9 cellular contexts compared by ENCODE assay signal in the genomic region with DNA sequence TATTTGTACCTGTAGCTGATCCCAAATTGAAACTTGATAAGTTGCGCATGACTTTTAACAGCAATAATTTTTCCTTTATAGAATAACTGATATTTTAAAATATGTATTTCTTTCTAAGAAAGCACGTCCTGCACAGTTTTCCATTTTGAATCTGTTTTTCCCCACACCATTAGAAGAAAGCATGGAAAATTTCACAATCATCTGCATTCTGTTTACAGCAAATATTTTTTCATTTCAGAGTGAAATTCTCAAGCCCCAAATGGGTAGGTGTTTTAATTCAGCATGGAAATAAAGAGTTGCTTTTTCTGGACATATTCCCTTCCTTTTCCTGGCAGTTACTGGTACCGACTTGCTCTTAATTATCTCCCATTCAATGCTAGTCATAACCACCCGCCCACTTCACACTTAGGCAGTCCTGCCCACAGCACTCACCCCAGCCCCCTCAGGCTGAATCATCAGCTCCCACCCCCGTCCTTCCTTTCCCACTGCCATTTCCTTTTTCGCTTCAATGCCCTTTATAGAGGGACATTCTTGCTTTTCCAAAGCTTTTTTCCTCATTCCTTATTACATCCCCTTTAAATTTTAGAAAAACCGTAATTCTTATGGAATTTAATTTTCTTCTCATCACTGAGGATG.
DNase-seq lines count a peak whose midpoint lies in the region; ATAC-seq and TF ChIP-seq lines count a peak whose summit lies in the region.
"Had no signal": no experiment of that assay in that cellular context is flagged by ENCODE, and none has a peak within 500 bp of the region (broad histone marks: within the 10 kb centered on the region; RNA-seq: fewer than 3 reads in every experiment).

No MANE protein-coding gene starts in this region.

- H3K4me3 ChIP-seq in fibroblast of lung (replicated peaks in 1 of 4; ENCODE audit: control extremely low read depth in 1 of 4, insufficient read depth in 1 of 4, low read depth in 3 of 4, low read length in 4 of 4): no peak overlapping the region

- H2AFZ ChIP-seq in fibroblast of lung (ENCODE audit: low read length): peak overlapping the region; percentile 45

- H3K9me3 Mint-ChIP-seq in WTC11 (peaks cover 4% of the 10 kb centered on the region), progenitor cell of endocrine pancreas (ENCODE audit: low read depth) (peaks cover 3% of the 10 kb centered on the region)
- H3K9me3 Mint-ChIP-seq in naive thymus-derived CD8-positive, alpha-beta T cell: no peaks in the 10 kb centered on the region
- H3K9me3 Mint-ChIP-seq: IgD-negative memory B cell had no signal

- no peaks in the 10 kb centered on the region for H3K27me3 Mint-ChIP-seq in WTC11 (ENCODE audit: low read depth)
- H3K27me3 Mint-ChIP-seq in progenitor cell of endocrine pancreas: no peaks in the 10 kb centered on the region
- H3K27me3 Mint-ChIP-seq in naive thymus-derived CD8-positive, alpha-beta T cell: peaks cover 0 to 6% (median 0%) of the 10 kb centered on the region in 5 donors
- H3K27me3 Mint-ChIP-seq: IgD-negative memory B cell had no signal

- no peaks in the 10 kb centered on the region for H4K20me1 ChIP-seq in fibroblast of lung (ENCODE audit: control insufficient read depth, extremely low read depth, insufficient read depth, low read length)

- POLR2A ChIA-PET in WTC11 (lab: Charles Lee): no interaction called here
- POLR2A ChIA-PET in naive thymus-derived CD8-positive, alpha-beta T cell (lab: Charles Lee): no interaction called here

- H3K4me1 ChIP-seq in fibroblast of lung (ENCODE audit: control insufficient read depth, extremely low read depth, insufficient read depth, low read length): peaks cover 3% of the 10 kb centered on the region

- H3K36me3 Mint-ChIP-seq in WTC11 (no peaks in the 10 kb centered on the region), progenitor cell of endocrine pancreas (ENCODE audit: insufficient read depth) (no peaks in the 10 kb centered on the region)
- H3K36me3 Mint-ChIP-seq in naive thymus-derived CD8-positive, alpha-beta T cell: no peaks in the 10 kb centered on the region
- H3K36me3 Mint-ChIP-seq: IgD-negative memory B cell had no signal

- H3K27ac Mint-ChIP-seq in WTC11: no peak overlapping the region; the same call in 1 of the 2 replicates
- peak overlapping the region; percentile 76 for H3K27ac Mint-ChIP-seq in progenitor cell of endocrine pancreas
- no peak overlapping the region for H3K27ac Mint-ChIP-seq in naive thymus-derived CD8-positive, alpha-beta T cell
- H3K27ac Mint-ChIP-seq: IgD-negative memory B cell had no signal

- no peak overlapping the region for H3K27ac ChIP-seq in fibroblast of lung (ENCODE audit: insufficient read depth, low read length)

- H3K4me3 Mint-ChIP-seq in WTC11: no peak overlapping the region
- no peak overlapping the region for H3K4me3 Mint-ChIP-seq in progenitor cell of endocrine pancreas (ENCODE audit: low read depth)
- H3K4me3 Mint-ChIP-seq in naive thymus-derived CD8-positive, alpha-beta T cell: no peak overlapping the region
- H3K4me3 Mint-ChIP-seq: IgD-negative memory B cell had no signal

- DNase-seq in HK-2 (ENCODE audit: unreplicated experiment): peak; percentile 85
- no peak for DNase-seq in WTC11 (ENCODE audit: low spot score)
- DNase-seq in fibroblast of lung (ENCODE audit: low read depth in 2 of 2): peak; percentile 42 to 91
- no peak for DNase-seq in progenitor cell of endocrine pancreas (ENCODE audit: low spot score, unreplicated experiment)
- DNase-seq in GOT3 (lab: John Stamatoyannopoulos, UW): no peak
- DNase-seq in naive thymus-derived CD8-positive, alpha-beta T cell: no peak

- H3K4me1 Mint-ChIP-seq in WTC11 (peaks cover 39% of the 10 kb centered on the region), progenitor cell of endocrine pancreas (ENCODE audit: low read depth) (peaks cover 50% of the 10 kb centered on the region)
- peaks cover 6 to 7% (median 6%) of the 10 kb centered on the region in 4 donors for H3K4me1 Mint-ChIP-seq in naive thymus-derived CD8-positive, alpha-beta T cell
- H3K4me1 Mint-ChIP-seq: IgD-negative memory B cell had no signal

- H3K79me2 ChIP-seq in fibroblast of lung (ENCODE audit: control insufficient read depth, insufficient read depth, low read length): no peaks in the 10 kb centered on the region

- H3K36me3 ChIP-seq in fibroblast of lung (ENCODE audit: control insufficient read depth, insufficient read depth, low read length): no peaks in the 10 kb centered on the region

- peak overlapping the region; percentile 58 for H3K4me2 ChIP-seq in fibroblast of lung (ENCODE audit: extremely low read depth, insufficient read depth, low read length)

- TF ChIP-seq CTCF in WTC11 (IDR thresholded peaks at IDR 0.05): no peak
- no peak for TF ChIP-seq CTCF in fibroblast of lung (conservative IDR thresholded peaks at IDR 0.05 in 1 of 2, IDR thresholded peaks at IDR 0.05 in 1 of 2; ENCODE audit: low read depth in 1 of 2, low read length in 2 of 2)
- TF ChIP-seq CTCF in progenitor cell of endocrine pancreas (IDR thresholded peaks at IDR 0.05; ENCODE audit: unreplicated experiment): no peak

- ATAC-seq in WTC11: peak; percentile 61
- no peak for ATAC-seq in GM21360 (IDR thresholded peaks at IDR 0.05; ENCODE audit: unreplicated experiment)
- no peak for ATAC-seq in GM18867 (IDR thresholded peaks at IDR 0.05; ENCODE audit: unreplicated experiment)
- no peak for ATAC-seq in naive thymus-derived CD8-positive, alpha-beta T cell

- no peaks in the 10 kb centered on the region for H3K27me3 ChIP-seq in fibroblast of lung (ENCODE audit: control insufficient read depth, insufficient read depth, low read length)

- CTCF ChIA-PET in WTC11 (lab: Charles Lee): interaction anchor here (0.9 to 1.9 kb wide), 3 partner anchors 9 to 205 kb away, joined by 3 to 4 read pairs (median 3); no protein-coding TSS in a partner anchor

- H3K9ac ChIP-seq in fibroblast of lung (ENCODE audit: insufficient read depth, low read length): no peak overlapping the region

- no peaks in the 10 kb centered on the region for H3K9me3 ChIP-seq in fibroblast of lung (ENCODE audit: control insufficient read depth, insufficient read depth, low read depth, low read length)

TF ChIP-seq in WTC11, 78 proteins besides CTCF, POLR2A, EP300 and RAD21 (continues in another document):
- TF ChIP-seq IRF2 (CRISPR knock-in tag; IDR thresholded peaks at IDR 0.05; ENCODE audit: borderline replicate concordance, low read depth): no peak
- TF ChIP-seq ZNF317 (CRISPR knock-in tag; IDR thresholded peaks at IDR 0.05; ENCODE audit: borderline replicate concordance, low read depth): no peak
- no peak for TF ChIP-seq HMGA2 (CRISPR knock-in tag; IDR thresholded peaks at IDR 0.05)
- no peak for TF ChIP-seq ATF2 (CRISPR knock-in tag; IDR thresholded peaks at IDR 0.05; ENCODE audit: borderline replicate concordance, low read depth)
- no peak for TF ChIP-seq SMAD3 (CRISPR knock-in tag; IDR thresholded peaks at IDR 0.05; ENCODE audit: borderline replicate concordance)
- TF ChIP-seq CREM (CRISPR knock-in tag; IDR thresholded peaks at IDR 0.05): no peak
- no peak for TF ChIP-seq ZNF138 (CRISPR knock-in tag; conservative IDR thresholded peaks at IDR 0.05)
- TF ChIP-seq ZNF532 (CRISPR knock-in tag; IDR thresholded peaks at IDR 0.05; ENCODE audit: borderline replicate concordance): no peak
- no peak for TF ChIP-seq CREB1 (CRISPR knock-in tag; IDR thresholded peaks at IDR 0.05)
- no peak for TF ChIP-seq FOXP1 (CRISPR knock-in tag; IDR thresholded peaks at IDR 0.05; ENCODE audit: borderline replicate concordance)
- TF ChIP-seq ZNF263 (CRISPR knock-in tag; IDR thresholded peaks at IDR 0.05; ENCODE audit: low read depth): no peak
- TF ChIP-seq NFYB (CRISPR knock-in tag; conservative IDR thresholded peaks at IDR 0.05; ENCODE audit: low read depth): no peak

Comparison
In these comparisons a context has a peak if more than half of its experiments do, and no peak if none do; other contexts are left out.
1. DNase-seq: peak in HK-2 (single experiment) and fibroblast of lung (2 of 2); none in WTC11 (single experiment), progenitor cell of endocrine pancreas (single experiment), GOT3 (single experiment) and naive thymus-derived CD8-positive, alpha-beta T cell (0 of 10).